15 cellular contexts compared by ENCODE assay signal in the genomic region with DNA sequence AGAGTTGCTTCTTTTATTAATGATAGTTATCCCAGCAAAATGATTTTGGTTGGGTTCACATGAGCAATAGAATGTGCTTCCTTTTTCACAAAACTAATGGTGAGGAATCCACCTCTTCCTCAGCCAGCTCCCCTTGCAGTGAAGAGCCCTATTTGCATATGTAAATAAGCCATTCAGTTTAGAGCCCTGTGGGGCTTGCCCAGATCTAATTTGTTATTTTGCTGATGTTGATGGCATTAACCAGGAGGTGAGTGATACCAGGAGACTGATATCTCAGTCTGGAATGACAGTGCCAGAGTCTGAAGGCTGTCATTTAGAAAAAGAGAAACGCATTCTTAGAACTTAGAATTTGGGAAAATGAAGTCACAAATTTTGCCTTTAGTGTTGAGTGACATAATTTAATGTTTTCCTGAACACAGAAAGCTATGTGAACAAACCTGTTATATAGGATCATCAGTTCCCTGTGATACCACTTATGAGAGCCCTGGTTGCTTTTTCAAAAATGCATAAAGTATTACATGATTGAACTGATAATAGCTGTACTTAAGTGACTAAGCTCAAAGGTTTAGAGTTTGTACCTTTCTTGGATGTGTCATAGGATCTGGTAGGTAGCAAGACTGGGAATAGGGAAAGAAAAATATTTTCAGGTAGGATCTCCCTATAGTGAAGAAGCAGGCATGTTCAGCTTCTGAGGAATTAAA.
"Had no signal": no experiment of that assay in that cellular context is flagged by ENCODE, and none has a peak within 500 bp of the region (broad histone marks: within the 10 kb centered on the region; RNA-seq: fewer than 3 reads in every experiment).

No MANE protein-coding gene starts in this region.

- H3K4me1 ChIP-seq: sigmoid colon had no signal

- H3K27me3 Mint-ChIP-seq: activated CD4-positive, alpha-beta memory T cell treated with anti-CD3 and anti-CD28 coated beads, Interleukin-2, amount 10 ng/mL, durations not matched to agents 7 days and 5 days had no signal

- H3K9me3 ChIP-seq: ovary, sigmoid colon had no signal

- H3K4me1 Mint-ChIP-seq: activated naive CD8-positive, alpha-beta T cell treated with anti-CD3 and anti-CD28 coated beads, Interleukin-2, amount 10 ng/mL, durations not matched to agents 7 days and 5 days; central memory CD8-positive, alpha-beta T cell had no signal

- H3K36me3 Mint-ChIP-seq: brain, neural progenitor cell had no signal

- H3K9ac ChIP-seq: neural progenitor cell had no signal

- H3K36me3 ChIP-seq: neural progenitor cell, ovary, sigmoid colon had no signal

- H3K4me3 Mint-ChIP-seq: activated CD4-positive, alpha-beta memory T cell treated with anti-CD3 and anti-CD28 coated beads, Interleukin-2, amount 10 ng/mL, durations not matched to agents 7 days and 5 days; activated naive CD8-positive, alpha-beta T cell treated with anti-CD3 and anti-CD28 coated beads, Interleukin-2, amount 10 ng/mL, durations not matched to agents 7 days and 5 days; brain; central memory CD8-positive, alpha-beta T cell; neural progenitor cell had no signal

- H3K27ac ChIP-seq: coronary artery, neural progenitor cell, ovary, sigmoid colon had no signal

- H3K9me3 Mint-ChIP-seq: activated CD4-positive, alpha-beta memory T cell treated with anti-CD3 and anti-CD28 coated beads, Interleukin-2, amount 10 ng/mL, durations not matched to agents 7 days and 5 days; activated naive CD8-positive, alpha-beta T cell treated with anti-CD3 and anti-CD28 coated beads, Interleukin-2, amount 10 ng/mL, durations not matched to agents 7 days and 5 days; central memory CD8-positive, alpha-beta T cell; neural progenitor cell had no signal

- H3K27ac Mint-ChIP-seq: activated CD4-positive, alpha-beta memory T cell treated with anti-CD3 and anti-CD28 coated beads, Interleukin-2, amount 10 ng/mL, durations not matched to agents 7 days and 5 days; activated naive CD8-positive, alpha-beta T cell treated with anti-CD3 and anti-CD28 coated beads, Interleukin-2, amount 10 ng/mL, durations not matched to agents 7 days and 5 days; brain; neural progenitor cell had no signal

- H3K27me3 ChIP-seq: neural progenitor cell, ovary, sigmoid colon had no signal

- H2AFZ ChIP-seq: neural progenitor cell had no signal

- H3K4me3 ChIP-seq: coronary artery, neural progenitor cell, ovary, sigmoid colon had no signal

- DNase-seq: activated CD4-positive, alpha-beta memory T cell treated with anti-CD3 and anti-CD28 coated beads, Interleukin-2, amount 10 ng/mL, durations not matched to agents 7 days and 5 days; activated naive CD8-positive, alpha-beta T cell treated with anti-CD3 and anti-CD28 coated beads, Interleukin-2, amount 10 ng/mL, durations not matched to agents 7 days and 5 days; effector CD4-positive, alpha-beta T cell; foreskin melanocyte; head of caudate nucleus; ovary; sigmoid colon; stimulated activated CD4-positive, alpha-beta T cell treated with anti-CD3 and anti-CD28 coated beads, Interleukin-1b, Interleukin-23, amount 100 ng/mL, for 48 hours; T-helper 1 cell; T1000 had no signal

- FAIRE-seq: urothelium cell line had no signal

- H3K4me2 ChIP-seq: neural progenitor cell had no signal
